8 cellular contexts compared by ENCODE assay signal in the genomic region with DNA sequence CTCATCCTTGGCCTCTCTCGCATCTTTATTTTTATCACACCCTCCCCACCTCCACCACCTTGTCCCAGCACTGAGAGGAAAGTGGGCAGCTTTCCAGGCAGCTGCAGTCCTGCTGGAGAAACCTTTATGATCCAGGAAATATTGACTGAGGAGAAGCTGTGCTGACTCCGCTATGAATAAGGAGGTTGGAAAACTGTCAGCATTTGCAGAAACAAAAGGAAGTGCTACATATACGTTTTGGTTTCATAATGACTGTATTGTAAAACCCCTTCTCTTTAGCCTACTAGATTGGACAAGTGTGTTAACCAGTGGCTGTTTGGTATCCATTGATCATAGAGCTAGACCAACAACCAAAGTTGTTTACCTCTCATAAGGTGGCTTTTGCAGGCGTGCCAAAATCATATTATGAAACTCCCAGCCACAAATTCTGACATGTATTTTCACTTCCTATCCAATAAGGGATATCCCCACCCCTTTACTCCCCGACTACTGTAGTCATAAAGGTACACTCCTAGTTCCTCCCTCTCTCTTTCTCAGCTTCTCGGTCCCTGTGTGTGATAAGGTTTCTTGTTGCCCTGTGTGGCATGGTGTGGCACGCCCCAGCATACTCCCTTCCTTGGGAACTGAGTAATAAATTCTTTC.
DNase-seq lines count a peak whose midpoint lies in the region; ATAC-seq, FAIRE-seq and TF ChIP-seq lines count a peak whose summit lies in the region.

No MANE protein-coding gene starts in this region.

- H3K4me3 ChIP-seq in IMR-90 (ENCODE audit: insufficient read depth, low read depth, low read length) (no peak overlapping the region), astrocyte (ENCODE audit: insufficient read depth, low read depth, low read length) (no peak overlapping the region), breast epithelium (no peak overlapping the region), A673 (ENCODE audit: low read depth, low read length, poor library complexity, severe bottlenecking) (no peak overlapping the region)

- no peak for TF ChIP-seq RAD21 in IMR-90 (IDR thresholded peaks at IDR 0.05; ENCODE audit: low read length)

- H3K4me1 Mint-ChIP-seq in astrocyte (ENCODE audit: low read depth, unreplicated experiment), result peaks cover 21% of the 10 kb centered on the region

- no peak overlapping the region for H3K27ac Mint-ChIP-seq in astrocyte (ENCODE audit: unreplicated experiment)

- no peak overlapping the region for H2AK5ac ChIP-seq in IMR-90 (ENCODE audit: low read depth, low read length)

- H3K4ac ChIP-seq in IMR-90 (ENCODE audit: low read depth, low read length), result no peak overlapping the region

- no peak overlapping the region for H2BK5ac ChIP-seq in IMR-90 (ENCODE audit: low read depth, low read length, poor library complexity, severe bottlenecking)

- in situ Hi-C loops in GM13977 (cut with MboI; ENCODE audit: low pct_unique_long_range_greater_than_20kb, low sequenced_read_pairs, unreplicated experiment), result loop anchor here (25.0 kb wide), 3 partner anchors 215 to 715 kb away; partner anchors contain the start of gene TBL1X
- in situ Hi-C loops in IMR-90 (cut with MboI; ENCODE audit: low sequenced_read_pairs), result no loop called here

- H2BK15ac ChIP-seq in IMR-90 (ENCODE audit: low read depth, low read length), result no peak overlapping the region

- intact Hi-C loops in IMR-90 (cut with micrococcal nuclease) (no loop called here), breast epithelium (cut with DNase I; ENCODE audit: low total_unique reads) (no loop called here), A673 (cut with micrococcal nuclease; ENCODE audit: unreplicated experiment) (no loop called here)

- peak; percentile 98 for ATAC-seq in GM21526 (IDR thresholded peaks at IDR 0.05; ENCODE audit: low FRiP score, unreplicated experiment)
- ATAC-seq in IMR-90 (ENCODE audit: low read depth), result no peak

- no peak overlapping the region for H3K23ac ChIP-seq in IMR-90 (ENCODE audit: low read depth, low read length)

- H2BK120ac ChIP-seq in IMR-90 (ENCODE audit: low read depth, low read length), result no peak overlapping the region

- H3K4me3 Mint-ChIP-seq in astrocyte (ENCODE audit: unreplicated experiment), result no peak overlapping the region

- peaks cover 3% of the 10 kb centered on the region; the same call in 1 of the 2 replicates for H3K9me3 ChIP-seq in IMR-90 (ENCODE audit: control insufficient read depth, insufficient read depth, low read length)
- no peaks in the 10 kb centered on the region for H3K9me3 ChIP-seq in astrocyte (ENCODE audit: insufficient read depth, low read depth, low read length)
- H3K9me3 ChIP-seq in breast epithelium, result peaks cover 0 to 11% of the 10 kb centered on the region in 2 donors
- peaks cover 3% of the 10 kb centered on the region for H3K9me3 ChIP-seq in A673 (ENCODE audit: low read depth, low read length, poor library complexity, severe bottlenecking)

- no peaks in the 10 kb centered on the region for H3K27me3 Mint-ChIP-seq in astrocyte (ENCODE audit: low read depth, unreplicated experiment)

- H4K20me1 ChIP-seq in IMR-90 (ENCODE audit: insufficient read depth, low read length) (no peaks in the 10 kb centered on the region), astrocyte (ENCODE audit: insufficient read depth, low read length) (no peaks in the 10 kb centered on the region)

- H2AK9ac ChIP-seq in IMR-90 (replicated peaks; ENCODE audit: low read depth, low read length, poor library complexity), result no peak overlapping the region

- H3K4me2 ChIP-seq in IMR-90 (ENCODE audit: low read depth, low read length) (peak overlapping the region; percentile 28; the same call in 1 of the 2 replicates), astrocyte (ENCODE audit: low read length) (peak overlapping the region; percentile 30)

- no peak overlapping the region; the same call in 1 of the 2 replicates for H3K14ac ChIP-seq in IMR-90 (replicated peaks; ENCODE audit: low read depth, low read length)

- H3K18ac ChIP-seq in IMR-90 (ENCODE audit: low read depth, low read length), result no peak overlapping the region

- H3K4me1 ChIP-seq in IMR-90 (ENCODE audit: control insufficient read depth, insufficient read depth, low read length) (no peaks in the 10 kb centered on the region; the same call in 1 of the 2 replicates), astrocyte (ENCODE audit: insufficient read depth, low read length) (peaks cover 4% of the 10 kb centered on the region), breast epithelium (no peaks in the 10 kb centered on the region), A673 (ENCODE audit: insufficient read depth, low read length, poor library complexity, severe bottlenecking) (no peaks in the 10 kb centered on the region)

- no peak overlapping the region for H3K56ac ChIP-seq in IMR-90 (ENCODE audit: extremely low read depth, insufficient read depth, low read length)

- CTCF ChIA-PET in IMR-90 (lab: Yijun Ruan, JAX), result no interaction called here
- CTCF ChIA-PET in A673 (lab: Charles Lee), result no interaction called here

- peaks cover 4 to 61% of the 10 kb centered on the region in 2 experiments; a peak in 3 of 4 replicates for H3K79me1 ChIP-seq in IMR-90 (ENCODE audit: low read depth in 1 of 2, low read length in 2 of 2)

- peaks cover 8% of the 10 kb centered on the region for H3K9me1 ChIP-seq in IMR-90 (ENCODE audit: insufficient read depth, low read length)

- peaks cover 6% of the 10 kb centered on the region for H3K36me3 Mint-ChIP-seq in astrocyte (ENCODE audit: low read depth, unreplicated experiment)

- no peak overlapping the region for H4K8ac ChIP-seq in IMR-90 (ENCODE audit: low read depth in 2 of 2, low read length in 2 of 2)

- no peak overlapping the region for H4K5ac ChIP-seq in IMR-90 (ENCODE audit: low read depth, low read length)

- no CpG with 5 or more reads among the region's 7 CpGs for WGBS in IMR-90 (ENCODE audit: extremely low coverage in 2 of 2, insufficient read length in 1 of 2), 2 experiments

- DNase-seq in GM13977 (ENCODE audit: low spot score), result peak; percentile 73
- DNase-seq in IMR-90, result peak; percentile 64
- peak; percentile 44 for DNase-seq in astrocyte (ENCODE audit: low read depth)
- peak; percentile 39 for DNase-seq in stimulated activated CD4-positive, alpha-beta T cell treated with anti-CD3 and anti-CD28 coated beads, Interleukin-15, amount 100 ng/mL, for 24 hours
- DNase-seq in breast epithelium (ENCODE audit: low spot score in 2 of 2), result no peak
- no peak for DNase-seq in AG08396 (ENCODE audit: low spot score)
- DNase-seq in A673 (ENCODE audit: low spot score), result no peak

- no peak for TF ChIP-seq CTCF in GM13977 (IDR thresholded peaks at IDR 0.05; ENCODE audit: extremely low read depth, insufficient read depth, missing control alignments)
- TF ChIP-seq CTCF in IMR-90 (conservative IDR thresholded peaks at IDR 0.05; ENCODE audit: low read depth, low read length), result no peak
- no peak for TF ChIP-seq CTCF in astrocyte (IDR thresholded peaks at IDR 0.05; ENCODE audit: insufficient read depth, low read depth, low read length)
- TF ChIP-seq CTCF in breast epithelium (IDR thresholded peaks at IDR 0.05), result no peak
- TF ChIP-seq CTCF in A673 (conservative IDR thresholded peaks at IDR 0.05; ENCODE audit: low read depth, low read length), result no peak

- TF ChIP-seq POLR2A in IMR-90 (IDR thresholded peaks at IDR 0.05; ENCODE audit: low read depth, low read length) (no peak), breast epithelium (IDR thresholded peaks at IDR 0.05) (no peak)

- BruUV-seq in IMR-90 (replicated peaks; lab: Mats Ljungman, UMichigan) (no TSS peak), A673 (replicated peaks; lab: Mats Ljungman, UMichigan) (no TSS peak)

- H3K9me3 Mint-ChIP-seq in astrocyte (ENCODE audit: unreplicated experiment), result no peaks in the 10 kb centered on the region

- H3K9ac ChIP-seq in IMR-90 (ENCODE audit: low read depth, low read length), result no peak overlapping the region
- no peak overlapping the region for H3K9ac ChIP-seq in astrocyte (ENCODE audit: low read length)

- POLR2A ChIA-PET in IMR-90 (lab: Charles Lee; ENCODE audit: unreplicated experiment) (no interaction called here), A673 (lab: Charles Lee; ENCODE audit: low non-redundant PET) (no interaction called here)

- H3K27ac ChIP-seq in IMR-90 (ENCODE audit: insufficient read depth, low read length) (no peak overlapping the region), astrocyte (ENCODE audit: low read depth, low read length) (no peak overlapping the region), breast epithelium (no peak overlapping the region), A673 (ENCODE audit: low read depth, low read length, poor library complexity, severe bottlenecking) (no peak overlapping the region)

- no peak overlapping the region for H4K91ac ChIP-seq in IMR-90 (ENCODE audit: insufficient read depth, low read depth, low read length)

- no peaks in the 10 kb centered on the region for H3K79me2 ChIP-seq in astrocyte (ENCODE audit: insufficient read depth, low read length)

- H3K36me3 ChIP-seq in IMR-90 (ENCODE audit: control insufficient read depth, insufficient read depth, low read length), result peaks cover 6% of the 10 kb centered on the region
- no peaks in the 10 kb centered on the region for H3K36me3 ChIP-seq in astrocyte (ENCODE audit: insufficient read depth, low read length)
- H3K36me3 ChIP-seq in breast epithelium, result no peaks in the 10 kb centered on the region
- H3K36me3 ChIP-seq in A673 (ENCODE audit: insufficient read depth, low read length, poor library complexity, severe bottlenecking), result no peaks in the 10 kb centered on the region

- FAIRE-seq in astrocyte (lab: Jason Lieb, UNC), result peak; percentile 75

- H2AFZ ChIP-seq in IMR-90 (replicated peaks; ENCODE audit: low read length, poor library complexity), result no peak overlapping the region
- H2AFZ ChIP-seq in astrocyte (ENCODE audit: low read depth, low read length), result no peak overlapping the region

- no peak overlapping the region for H2BK20ac ChIP-seq in IMR-90 (ENCODE audit: low read depth, low read length)

- H3K27me3 ChIP-seq in IMR-90 (ENCODE audit: control insufficient read depth, insufficient read depth, low read length), result no peaks in the 10 kb centered on the region
- no peaks in the 10 kb centered on the region for H3K27me3 ChIP-seq in astrocyte (ENCODE audit: insufficient read depth, low read length)
- no peaks in the 10 kb centered on the region for H3K27me3 ChIP-seq in breast epithelium
- H3K27me3 ChIP-seq in A673 (replicated peaks; ENCODE audit: insufficient read depth, low read depth, low read length, poor library complexity), result no peaks in the 10 kb centered on the region

- dilution Hi-C loops in IMR-90 (cut with HindIII; ENCODE audit: low sequenced_read_pairs, unreplicated experiment), result no loop called here

TF ChIP-seq in IMR-90, 13 proteins besides CTCF, POLR2A, EP300 and RAD21:
- no peak for TF ChIP-seq SMC3 (IDR thresholded peaks at IDR 0.05; ENCODE audit: low read depth, low read length)
- TF ChIP-seq MAFK (IDR thresholded peaks at IDR 0.05; ENCODE audit: low read depth, low read length), result no peak

Comparison
In these comparisons a context has a peak if more than half of its experiments do, and no peak if none do; other contexts are left out.
1. DNase-seq: peak in GM13977 (single experiment), IMR-90 (single experiment), astrocyte (single experiment) and stimulated activated CD4-positive, alpha-beta T cell treated with anti-CD3 and anti-CD28 coated beads, Interleukin-15, amount 100 ng/mL, for 24 hours (single experiment); none in breast epithelium (0 of 2), AG08396 (single experiment) and A673 (single experiment).